Comparison of ENCODE assay signal across 1 cellular context in the genomic region with DNA sequence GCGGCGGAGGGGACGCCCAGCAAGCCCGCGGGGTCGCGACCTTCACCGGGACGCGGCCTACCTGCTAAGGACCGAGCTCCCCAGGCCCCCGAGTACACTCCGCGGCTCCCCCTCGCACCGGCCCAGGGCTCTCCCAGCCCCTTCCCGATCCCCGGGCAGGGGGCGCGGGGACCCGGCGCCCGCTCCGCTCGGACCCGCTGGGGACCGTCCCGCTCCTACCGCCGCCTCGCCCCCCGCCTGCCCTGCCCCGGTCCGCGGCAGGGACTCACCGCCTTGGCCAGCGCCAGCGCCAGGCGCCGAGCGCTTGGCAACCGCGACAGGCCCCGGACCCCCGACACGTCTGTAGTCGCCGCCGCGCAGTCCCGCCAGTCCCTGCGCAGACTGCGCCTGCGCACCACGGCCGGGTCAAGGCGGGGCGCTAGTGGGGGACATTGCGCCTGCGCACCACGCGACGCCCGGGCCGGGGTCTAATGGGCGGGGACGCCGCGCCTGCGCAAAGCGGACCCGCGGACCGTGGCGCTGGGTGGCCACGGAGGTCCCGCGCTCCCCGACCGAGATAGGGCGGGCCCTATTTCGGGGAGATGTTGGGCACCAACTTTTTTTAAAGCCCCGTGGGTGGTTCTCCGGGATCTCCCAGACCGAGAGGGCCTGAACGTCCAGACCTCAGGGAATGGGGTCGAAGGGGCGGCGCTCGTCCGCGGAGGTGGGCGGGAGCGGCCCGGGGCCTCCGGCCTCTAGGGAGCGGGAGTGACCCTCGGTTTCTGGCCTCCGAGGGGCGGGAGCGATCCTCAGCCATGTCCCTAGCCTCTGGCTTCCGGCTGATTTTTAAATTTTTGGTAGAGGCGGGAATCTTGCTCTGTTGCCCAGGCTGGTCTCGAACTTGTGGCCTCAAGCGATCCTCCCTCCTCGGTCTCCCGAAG.
TF ChIP-seq lines count a peak whose summit lies in the region.

No MANE protein-coding gene starts in this region.

TF ChIP-seq in K562, 482 proteins besides CTCF, POLR2A, EP300 and RAD21 (continued from another document):
- TF ChIP-seq, protein P1, sequence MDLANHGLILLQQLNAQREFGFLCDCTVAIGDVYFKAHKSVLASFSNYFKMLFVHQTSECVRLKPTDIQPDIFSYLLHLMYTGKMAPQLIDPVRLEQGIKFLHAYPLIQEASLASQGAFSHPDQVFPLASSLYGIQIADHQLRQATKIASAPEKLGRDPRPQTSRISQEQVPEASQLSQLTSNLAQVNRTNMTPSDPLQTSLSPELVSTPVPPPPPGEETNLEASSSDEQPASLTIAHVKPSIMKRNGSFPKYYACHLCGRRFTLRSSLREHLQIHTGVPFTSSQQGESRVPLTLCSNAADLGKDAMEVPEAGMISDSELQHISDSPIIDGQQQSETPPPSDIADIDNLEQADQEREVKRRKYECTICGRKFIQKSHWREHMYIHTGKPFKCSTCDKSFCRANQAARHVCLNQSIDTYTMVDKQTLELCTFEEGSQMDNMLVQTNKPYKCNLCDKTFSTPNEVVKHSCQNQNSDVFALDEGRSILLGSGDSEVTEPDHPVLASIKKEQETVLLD (IDR thresholded peaks at IDR 0.05): peak; percentile 94
- TF ChIP-seq RBFOX2 (IDR thresholded peaks at IDR 0.05; ENCODE audit: low read depth, low read length) (peak; percentile 79), KDM5B (IDR thresholded peaks at IDR 0.05; ENCODE audit: insufficient replicate concordance, low read depth, low read length) (peak; percentile 75), ATF7 (IDR thresholded peaks at IDR 0.05) (0 out of 2 replicates have a peak, but pooled peaks have one; percentile 42), PHF8 (IDR thresholded peaks at IDR 0.05; ENCODE audit: borderline replicate concordance, low read length) (peak; percentile 59), POLR2B (IDR thresholded peaks at IDR 0.05; ENCODE audit: low read depth, partially characterized antibody) (peak; percentile 88), MBD2 (IDR thresholded peaks at IDR 0.05; ENCODE audit: borderline replicate concordance, low read depth) (0 out of 2 replicates have a peak, but pooled peaks have one; percentile 29), CC2D1A (IDR thresholded peaks at IDR 0.05) (0 out of 2 replicates have a peak, but pooled peaks have one; percentile 17), RBM25 (IDR thresholded peaks at IDR 0.05; ENCODE audit: low read depth, low read length, severe bottlenecking) (peak; percentile 24), ZFX (CRISPR knock-in tag; IDR thresholded peaks at IDR 0.05) (peak; percentile 73), ADNP (tag; IDR thresholded peaks at IDR 0.05) (peak; percentile 94), POLR2H (tag; IDR thresholded peaks at IDR 0.05; ENCODE audit: low read depth) (0 out of 2 replicates have a peak, but pooled peaks have one; percentile 53), ZNF121 (CRISPR knock-in tag; conservative IDR thresholded peaks at IDR 0.05) (peak; percentile 70; the same call in 1 of the 2 replicates), SIN3A (IDR thresholded peaks at IDR 0.05; ENCODE audit: borderline replicate concordance in 2 of 2, control insufficient read depth in 1 of 2, low read depth in 2 of 2, low read length in 2 of 2) (peak in 1 of 2 experiments; percentile 39; a peak in 1 of 4 replicates), SUPT5H (IDR thresholded peaks at IDR 0.05) (peak; percentile 64), GABPA (tag; conservative IDR thresholded peaks at IDR 0.05; ENCODE audit: low read depth) (peak; percentile 65), PML (IDR thresholded peaks at IDR 0.05; ENCODE audit: low read length) (peak; percentile 31; the same call in 1 of the 2 replicates), NONO (IDR thresholded peaks at IDR 0.05; ENCODE audit: low read depth in 2 of 2, low read length in 1 of 2) (0 out of 4 replicates have a peak, but pooled peaks of 1 of the 2 experiments have one; percentile 14), MEIS2 (IDR thresholded peaks at IDR 0.05; ENCODE audit: partially characterized antibody) (peak; percentile 97), CBX1 (IDR thresholded peaks at IDR 0.05; ENCODE audit: low read depth) (peak; percentile 66; the same call in 1 of the 2 replicates), POLR2AphosphoS5 (IDR thresholded peaks at IDR 0.05; ENCODE audit: control insufficient read depth, insufficient read depth, low read depth, low read length) (peak; percentile 45; the same call in 1 of the 2 replicates), CREM (IDR thresholded peaks at IDR 0.05; ENCODE audit: low read depth) (peak; percentile 36), NRF1 (conservative IDR thresholded peaks at IDR 0.05 in 1 of 2, IDR thresholded peaks at IDR 0.05 in 1 of 2) (peak; percentile 97), RCOR1 (IDR thresholded peaks at IDR 0.05; ENCODE audit: borderline replicate concordance in 1 of 2, low read depth in 2 of 2, low read length in 2 of 2) (peak in 1 of 2 experiments; percentile 53; a peak in 2 of 4 replicates), SAFB (IDR thresholded peaks at IDR 0.05; ENCODE audit: borderline replicate concordance, low read depth, low read length) (0 out of 2 replicates have a peak, but pooled peaks have one; percentile 27), YY1 (IDR thresholded peaks at IDR 0.05; ENCODE audit: borderline replicate concordance in 1 of 3, control insufficient read depth in 1 of 3, extremely low read depth in 1 of 3, insufficient read depth in 3 of 3, insufficient read length in 1 of 3, insufficient replicate concordance in 2 of 3, low read depth in 1 of 3, low read length in 2 of 3) (peak in 1 of 3 experiments; percentile 67), CXXC5 (CRISPR knock-in tag; IDR thresholded peaks at IDR 0.05) (peak; percentile 76), EP400 (IDR thresholded peaks at IDR 0.05) (0 out of 2 replicates have a peak, but pooled peaks have one; percentile 28), SIN3B (IDR thresholded peaks at IDR 0.05; ENCODE audit: low read depth) (peak; percentile 42; the same call in 1 of the 2 replicates), FIP1L1 (IDR thresholded peaks at IDR 0.05; ENCODE audit: low read depth, low read length, poor library complexity, severe bottlenecking) (peak; percentile 48)
- TF ChIP-seq, protein P2, sequence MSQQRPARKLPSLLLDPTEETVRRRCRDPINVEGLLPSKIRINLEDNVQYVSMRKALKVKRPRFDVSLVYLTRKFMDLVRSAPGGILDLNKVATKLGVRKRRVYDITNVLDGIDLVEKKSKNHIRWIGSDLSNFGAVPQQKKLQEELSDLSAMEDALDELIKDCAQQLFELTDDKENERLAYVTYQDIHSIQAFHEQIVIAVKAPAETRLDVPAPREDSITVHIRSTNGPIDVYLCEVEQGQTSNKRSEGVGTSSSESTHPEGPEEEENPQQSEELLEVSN (IDR thresholded peaks at IDR 0.05; ENCODE audit: borderline replicate concordance in 1 of 2, extremely low read depth in 1 of 2, insufficient read depth in 1 of 2, insufficient read length in 1 of 2, low read depth in 1 of 2, low read length in 1 of 2, poor library complexity in 1 of 2, severe bottlenecking in 1 of 2): peak in 1 of 2 experiments; percentile 44
- TF ChIP-seq, protein P3, sequence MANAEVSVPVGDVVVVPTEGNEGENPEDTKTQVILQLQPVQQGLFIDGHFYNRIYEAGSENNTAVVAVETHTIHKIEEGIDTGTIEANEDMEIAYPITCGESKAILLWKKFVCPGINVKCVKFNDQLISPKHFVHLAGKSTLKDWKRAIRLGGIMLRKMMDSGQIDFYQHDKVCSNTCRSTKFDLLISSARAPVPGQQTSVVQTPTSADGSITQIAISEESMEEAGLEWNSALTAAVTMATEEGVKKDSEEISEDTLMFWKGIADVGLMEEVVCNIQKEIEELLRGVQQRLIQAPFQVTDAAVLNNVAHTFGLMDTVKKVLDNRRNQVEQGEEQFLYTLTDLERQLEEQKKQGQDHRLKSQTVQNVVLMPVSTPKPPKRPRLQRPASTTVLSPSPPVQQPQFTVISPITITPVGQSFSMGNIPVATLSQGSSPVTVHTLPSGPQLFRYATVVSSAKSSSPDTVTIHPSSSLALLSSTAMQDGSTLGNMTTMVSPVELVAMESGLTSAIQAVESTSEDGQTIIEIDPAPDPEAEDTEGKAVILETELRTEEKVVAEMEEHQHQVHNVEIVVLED (CRISPR knock-in tag; IDR thresholded peaks at IDR 0.05): 0 out of 2 replicates have a peak, but pooled peaks have one; percentile 31
- TF ChIP-seq, protein P4, sequence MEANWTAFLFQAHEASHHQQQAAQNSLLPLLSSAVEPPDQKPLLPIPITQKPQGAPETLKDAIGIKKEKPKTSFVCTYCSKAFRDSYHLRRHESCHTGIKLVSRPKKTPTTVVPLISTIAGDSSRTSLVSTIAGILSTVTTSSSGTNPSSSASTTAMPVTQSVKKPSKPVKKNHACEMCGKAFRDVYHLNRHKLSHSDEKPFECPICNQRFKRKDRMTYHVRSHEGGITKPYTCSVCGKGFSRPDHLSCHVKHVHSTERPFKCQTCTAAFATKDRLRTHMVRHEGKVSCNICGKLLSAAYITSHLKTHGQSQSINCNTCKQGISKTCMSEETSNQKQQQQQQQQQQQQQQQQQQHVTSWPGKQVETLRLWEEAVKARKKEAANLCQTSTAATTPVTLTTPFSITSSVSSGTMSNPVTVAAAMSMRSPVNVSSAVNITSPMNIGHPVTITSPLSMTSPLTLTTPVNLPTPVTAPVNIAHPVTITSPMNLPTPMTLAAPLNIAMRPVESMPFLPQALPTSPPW (CRISPR knock-in tag; IDR thresholded peaks at IDR 0.05): peak; percentile 78
- TF ChIP-seq, protein P5, sequence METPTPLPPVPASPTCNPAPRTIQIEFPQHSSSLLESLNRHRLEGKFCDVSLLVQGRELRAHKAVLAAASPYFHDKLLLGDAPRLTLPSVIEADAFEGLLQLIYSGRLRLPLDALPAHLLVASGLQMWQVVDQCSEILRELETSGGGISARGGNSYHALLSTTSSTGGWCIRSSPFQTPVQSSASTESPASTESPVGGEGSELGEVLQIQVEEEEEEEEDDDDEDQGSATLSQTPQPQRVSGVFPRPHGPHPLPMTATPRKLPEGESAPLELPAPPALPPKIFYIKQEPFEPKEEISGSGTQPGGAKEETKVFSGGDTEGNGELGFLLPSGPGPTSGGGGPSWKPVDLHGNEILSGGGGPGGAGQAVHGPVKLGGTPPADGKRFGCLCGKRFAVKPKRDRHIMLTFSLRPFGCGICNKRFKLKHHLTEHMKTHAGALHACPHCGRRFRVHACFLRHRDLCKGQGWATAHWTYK (CRISPR knock-in tag; IDR thresholded peaks at IDR 0.05): peak; percentile 61; the same call in 1 of the 2 replicates
- TF ChIP-seq, protein P6, sequence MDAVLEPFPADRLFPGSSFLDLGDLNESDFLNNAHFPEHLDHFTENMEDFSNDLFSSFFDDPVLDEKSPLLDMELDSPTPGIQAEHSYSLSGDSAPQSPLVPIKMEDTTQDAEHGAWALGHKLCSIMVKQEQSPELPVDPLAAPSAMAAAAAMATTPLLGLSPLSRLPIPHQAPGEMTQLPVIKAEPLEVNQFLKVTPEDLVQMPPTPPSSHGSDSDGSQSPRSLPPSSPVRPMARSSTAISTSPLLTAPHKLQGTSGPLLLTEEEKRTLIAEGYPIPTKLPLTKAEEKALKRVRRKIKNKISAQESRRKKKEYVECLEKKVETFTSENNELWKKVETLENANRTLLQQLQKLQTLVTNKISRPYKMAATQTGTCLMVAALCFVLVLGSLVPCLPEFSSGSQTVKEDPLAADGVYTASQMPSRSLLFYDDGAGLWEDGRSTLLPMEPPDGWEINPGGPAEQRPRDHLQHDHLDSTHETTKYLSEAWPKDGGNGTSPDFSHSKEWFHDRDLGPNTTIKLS (IDR thresholded peaks at IDR 0.05; ENCODE audit: borderline replicate concordance, low read depth): peak; percentile 52; the same call in 1 of the 2 replicates
- TF ChIP-seq, protein P7, sequence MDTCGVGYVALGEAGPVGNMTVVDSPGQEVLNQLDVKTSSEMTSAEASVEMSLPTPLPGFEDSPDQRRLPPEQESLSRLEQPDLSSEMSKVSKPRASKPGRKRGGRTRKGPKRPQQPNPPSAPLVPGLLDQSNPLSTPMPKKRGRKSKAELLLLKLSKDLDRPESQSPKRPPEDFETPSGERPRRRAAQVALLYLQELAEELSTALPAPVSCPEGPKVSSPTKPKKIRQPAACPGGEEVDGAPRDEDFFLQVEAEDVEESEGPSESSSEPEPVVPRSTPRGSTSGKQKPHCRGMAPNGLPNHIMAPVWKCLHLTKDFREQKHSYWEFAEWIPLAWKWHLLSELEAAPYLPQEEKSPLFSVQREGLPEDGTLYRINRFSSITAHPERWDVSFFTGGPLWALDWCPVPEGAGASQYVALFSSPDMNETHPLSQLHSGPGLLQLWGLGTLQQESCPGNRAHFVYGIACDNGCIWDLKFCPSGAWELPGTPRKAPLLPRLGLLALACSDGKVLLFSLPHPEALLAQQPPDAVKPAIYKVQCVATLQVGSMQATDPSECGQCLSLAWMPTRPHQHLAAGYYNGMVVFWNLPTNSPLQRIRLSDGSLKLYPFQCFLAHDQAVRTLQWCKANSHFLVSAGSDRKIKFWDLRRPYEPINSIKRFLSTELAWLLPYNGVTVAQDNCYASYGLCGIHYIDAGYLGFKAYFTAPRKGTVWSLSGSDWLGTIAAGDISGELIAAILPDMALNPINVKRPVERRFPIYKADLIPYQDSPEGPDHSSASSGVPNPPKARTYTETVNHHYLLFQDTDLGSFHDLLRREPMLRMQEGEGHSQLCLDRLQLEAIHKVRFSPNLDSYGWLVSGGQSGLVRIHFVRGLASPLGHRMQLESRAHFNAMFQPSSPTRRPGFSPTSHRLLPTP (IDR thresholded peaks at IDR 0.05; ENCODE audit: borderline replicate concordance, extremely low read depth, insufficient read length): peak; percentile 65
